Comparison of ENCODE assay signal across 28 cellular contexts in genomic region chrX:148618472-148619445, GRCh38.
"Had no signal": no experiment of that assay in that cellular context is flagged by ENCODE, and none has a peak within 500 bp of the region (broad histone marks: within the 10 kb centered on the region; RNA-seq: fewer than 3 reads in every experiment).

No MANE protein-coding gene starts in this region.

- H3K27ac Mint-ChIP-seq: endodermal cell; mesothelial cell of epicardium; naive thymus-derived CD4-positive, alpha-beta T cell; nephron; neural progenitor cell; stimulated activated effector memory CD8-positive, alpha-beta T cell treated with anti-CD3 and anti-CD28 coated beads, Interleukin-12 subunit alpha, Interleukin-12 subunit beta, amount 100 ng/mL, for 72 hours; type B pancreatic cell had no signal

- H3K9me3 Mint-ChIP-seq: neural progenitor cell; stimulated activated effector memory CD8-positive, alpha-beta T cell treated with anti-CD3 and anti-CD28 coated beads, Interleukin-12 subunit alpha, Interleukin-12 subunit beta, amount 100 ng/mL, for 72 hours; type B pancreatic cell had no signal

- H3K4me1 Mint-ChIP-seq: endodermal cell; nephron; neural progenitor cell; stimulated activated effector memory CD8-positive, alpha-beta T cell treated with anti-CD3 and anti-CD28 coated beads, Interleukin-12 subunit alpha, Interleukin-12 subunit beta, amount 100 ng/mL, for 72 hours had no signal

- H3K4me1 ChIP-seq: esophagus muscularis mucosa, foreskin keratinocyte, gastroesophageal sphincter, heart left ventricle, left lung, neural progenitor cell, prostate gland, right atrium auricular region, sigmoid colon, stomach, thyroid gland had no signal

- H3K27me3 Mint-ChIP-seq: naive thymus-derived CD4-positive, alpha-beta T cell; type B pancreatic cell had no signal

- ATAC-seq: foreskin keratinocyte; gastroesophageal sphincter; heart left ventricle; left cardiac atrium; left lung; naive thymus-derived CD4-positive, alpha-beta T cell; stimulated activated effector memory CD8-positive, alpha-beta T cell treated with anti-CD3 and anti-CD28 coated beads, Interleukin-12 subunit alpha, Interleukin-12 subunit beta, amount 100 ng/mL, for 72 hours had no signal

- H3K36me3 ChIP-seq: esophagus muscularis mucosa, gastroesophageal sphincter, heart left ventricle, left lung, neural progenitor cell, prostate gland, right atrium auricular region, sigmoid colon, stomach, thyroid gland had no signal

- H3K4me3 ChIP-seq: dorsolateral prefrontal cortex, esophagus muscularis mucosa, gastroesophageal sphincter, heart left ventricle, left lung, neural progenitor cell, prostate gland, right atrium auricular region, sigmoid colon, stomach, thyroid gland had no signal

- H3K27me3 ChIP-seq: esophagus muscularis mucosa, foreskin keratinocyte, gastroesophageal sphincter, heart left ventricle, left lung, neural progenitor cell, right atrium auricular region, sigmoid colon, stomach, thyroid gland had no signal

- H3K9ac ChIP-seq: neural progenitor cell had no signal

- FAIRE-seq: endothelial cell of umbilical vein, islet of Langerhans had no signal

- H3K4me3 Mint-ChIP-seq: endodermal cell; mesothelial cell of epicardium; naive thymus-derived CD4-positive, alpha-beta T cell; nephron; neural progenitor cell; stimulated activated effector memory CD8-positive, alpha-beta T cell treated with anti-CD3 and anti-CD28 coated beads, Interleukin-12 subunit alpha, Interleukin-12 subunit beta, amount 100 ng/mL, for 72 hours; type B pancreatic cell had no signal

- H3K4me2 ChIP-seq: neural progenitor cell had no signal

- H3K9me3 ChIP-seq: esophagus muscularis mucosa, gastroesophageal sphincter, heart left ventricle, left lung, prostate gland, right atrium auricular region, sigmoid colon, stomach, thyroid gland had no signal

- H3K36me3 Mint-ChIP-seq: mesothelial cell of epicardium; naive thymus-derived CD4-positive, alpha-beta T cell; neural progenitor cell; stimulated activated effector memory CD8-positive, alpha-beta T cell treated with anti-CD3 and anti-CD28 coated beads, Interleukin-12 subunit alpha, Interleukin-12 subunit beta, amount 100 ng/mL, for 72 hours; type B pancreatic cell had no signal

- DNase-seq: dorsolateral prefrontal cortex; effector CD8-positive, alpha-beta T cell; endodermal cell; foreskin keratinocyte; heart left ventricle; hippocampal formation; left cardiac atrium; left lung; mesenchymal stem cell; naive thymus-derived CD4-positive, alpha-beta T cell; nucleus accumbens; sigmoid colon; stimulated activated CD4-positive, alpha-beta T cell treated with anti-CD3 and anti-CD28 coated beads, Interleukin-2, amount 100 ng/mL, for 24 hours; stimulated activated CD4-positive, alpha-beta T cell treated with anti-CD3 and anti-CD28 coated beads, Interleukin-4, amount 100 ng/mL, for 24 hours; stimulated activated naive CD4-positive, alpha-beta T cell treated with Interleukin-2 at 50 U/mL for 16 hours; stomach; thyroid gland had no signal

- H3K27ac ChIP-seq: dorsolateral prefrontal cortex, esophagus muscularis mucosa, foreskin keratinocyte, gastroesophageal sphincter, heart left ventricle, neural progenitor cell, prostate gland, right atrium auricular region, sigmoid colon, stomach, thyroid gland had no signal

- H2AFZ ChIP-seq: neural progenitor cell had no signal
